ENCODE assay signal across 16 cellular contexts in the genomic region with DNA sequence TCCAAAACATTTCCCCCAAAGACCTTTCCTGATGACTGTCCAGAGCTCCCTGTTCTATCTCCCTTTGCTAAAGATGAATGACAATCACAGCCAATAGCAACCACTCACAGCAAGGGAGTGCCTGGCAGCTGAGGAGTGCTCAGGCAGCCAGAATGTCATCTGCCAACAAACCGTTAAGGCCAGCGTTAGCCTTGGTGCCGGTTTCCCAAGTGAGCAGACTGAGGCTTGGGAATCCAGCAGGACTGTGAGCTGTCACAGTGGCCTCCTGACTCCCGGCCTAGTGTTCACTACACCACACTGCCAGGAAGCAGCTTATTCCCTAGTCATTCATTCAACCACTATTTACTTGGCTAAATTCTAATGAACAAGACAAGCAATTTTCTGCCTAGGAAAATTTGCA. TPM values are rescaled to one million over a fixed set of nuclear protein-coding genes. Genes with fewer than 3 reads are reported as not detected.
DNase-seq lines count a peak whose midpoint lies in the region; ATAC-seq, FAIRE-seq and TF ChIP-seq lines count a peak whose summit lies in the region.
"Had no signal": no experiment of that assay in that cellular context is flagged by ENCODE, and none has a peak within 500 bp of the region (broad histone marks: within the 10 kb centered on the region; RNA-seq: fewer than 3 reads in every experiment).

No MANE protein-coding gene starts in this region.

- H3K4me1 Mint-ChIP-seq in activated naive CD4-positive, alpha-beta T cell treated with anti-CD3 and anti-CD28 coated beads, Interleukin-2, amount 50 U/mL, for 24 hours = peaks cover 77% of the 10 kb centered on the region
- H3K4me1 Mint-ChIP-seq in chondrocyte (ENCODE audit: low read depth) = peaks cover 23% of the 10 kb centered on the region

- DNase-seq in activated naive CD4-positive, alpha-beta T cell treated with anti-CD3 and anti-CD28 coated beads, Interleukin-2, amount 50 U/mL, for 72 hours (ENCODE audit: low spot score in 2 of 2) = no peak
- peak; percentile 90 for DNase-seq in cerebellum (ENCODE audit: low spot score)
- no peak for DNase-seq in HepG2 (ENCODE audit: low spot score)
- no peak for DNase-seq in upper lobe of left lung
- no peak for DNase-seq in chondrocyte (ENCODE audit: low spot score)
- DNase-seq in mammary epithelial cell = no peak
- DNase-seq: ACHN, foreskin melanocyte, MM.1S, NCI-H345, SHP77 had no signal

- H3K79me2 ChIP-seq in HepG2 (ENCODE audit: insufficient read depth, low read length) (no peaks in the 10 kb centered on the region), mammary epithelial cell (ENCODE audit: insufficient read depth, low read length) (peaks cover 95% of the 10 kb centered on the region)

- H3K4me2 ChIP-seq in HepG2 (ENCODE audit: low read depth, low read length) (peak overlapping the region; percentile 44), mammary epithelial cell (ENCODE audit: insufficient read depth, low read depth, low read length) (no peak overlapping the region)

- peaks cover 43% of the 10 kb centered on the region for H3K4me1 ChIP-seq in HepG2 (ENCODE audit: insufficient read depth, low read length)
- peaks cover 29 to 64% (median 45%) of the 10 kb centered on the region in 4 donors for H3K4me1 ChIP-seq in upper lobe of left lung
- H3K4me1 ChIP-seq in mammary epithelial cell (ENCODE audit: insufficient read depth, low read length) = peaks cover 12% of the 10 kb centered on the region

- TF ChIP-seq EP300 in HepG2 (IDR thresholded peaks at IDR 0.05; ENCODE audit: low read depth in 2 of 2, low read length in 2 of 2) (no peak), HepG2 (CRISPR knock-in tag; IDR thresholded peaks at IDR 0.05; ENCODE audit: borderline replicate concordance) (no peak), upper lobe of left lung (IDR thresholded peaks at IDR 0.05) (no peak)

- in situ Hi-C loops in HepG2 (cut with HindIII; ENCODE audit: extremely low pct_ligation_motif_present, low pct_unique_long_range_greater_than_20kb) (no loop called here), mammary epithelial cell (cut with MboI; ENCODE audit: low sequenced_read_pairs in 2 of 2) (no loop called here)

- H3K9me3 Mint-ChIP-seq in activated naive CD4-positive, alpha-beta T cell treated with anti-CD3 and anti-CD28 coated beads, Interleukin-2, amount 50 U/mL, for 24 hours = no peaks in the 10 kb centered on the region
- no peaks in the 10 kb centered on the region for H3K9me3 Mint-ChIP-seq in activated naive CD4-positive, alpha-beta T cell treated with anti-CD3 and anti-CD28 coated beads, Interleukin-2, amount 50 U/mL, for 72 hours
- no peaks in the 10 kb centered on the region for H3K9me3 Mint-ChIP-seq in chondrocyte (ENCODE audit: low read depth)

- H3K27me3 Mint-ChIP-seq in activated naive CD4-positive, alpha-beta T cell treated with anti-CD3 and anti-CD28 coated beads, Interleukin-2, amount 50 U/mL, for 24 hours = no peaks in the 10 kb centered on the region
- H3K27me3 Mint-ChIP-seq in chondrocyte (ENCODE audit: low read depth) = no peaks in the 10 kb centered on the region

- intact Hi-C loops in HepG2 (cut with micrococcal nuclease; ENCODE audit: unreplicated experiment) (no loop called here), mammary epithelial cell (cut with micrococcal nuclease) (no loop called here)

- H3K9ac ChIP-seq in HepG2 (ENCODE audit: insufficient read depth, low read depth, low read length) (no peak overlapping the region), mammary epithelial cell (ENCODE audit: insufficient read depth, low read length) (no peak overlapping the region)

- no peak overlapping the region for H3K4me3 Mint-ChIP-seq in activated naive CD4-positive, alpha-beta T cell treated with anti-CD3 and anti-CD28 coated beads, Interleukin-2, amount 50 U/mL, for 24 hours
- no peak overlapping the region for H3K4me3 Mint-ChIP-seq in chondrocyte (ENCODE audit: unreplicated experiment)

- CTCF ChIA-PET in HepG2 (lab: Yijun Ruan, JAX; ENCODE audit: low intra/inter-chr PET ratio, low total read pairs) = no interaction called here
- CTCF ChIA-PET in mammary epithelial cell (lab: Charles Lee; ENCODE audit: low non-redundant PET) = no interaction called here

- H3K27me3 ChIP-seq in HepG2 (ENCODE audit: control insufficient read depth in 1 of 2, insufficient read depth in 2 of 2, low read length in 2 of 2) (no peaks in the 10 kb centered on the region), upper lobe of left lung (no peaks in the 10 kb centered on the region), mammary epithelial cell (ENCODE audit: insufficient read depth, low read length) (no peaks in the 10 kb centered on the region)

- H3K27ac ChIP-seq in HepG2 (ENCODE audit: extremely low read length, insufficient read depth, low read length) (peak overlapping the region; percentile 8), upper lobe of left lung (peak overlapping the region in 2 of 4 donors; percentile 22 to 31), mammary epithelial cell (ENCODE audit: insufficient read depth, low read depth, low read length) (no peak overlapping the region)
- H3K27ac ChIP-seq: VCaP had no signal

- FAIRE-seq in HepG2 (lab: Jason Lieb, UNC) = no peak

- TF ChIP-seq POLR2A in HepG2 (IDR thresholded peaks at IDR 0.05; ENCODE audit: insufficient read depth in 1 of 2, low read depth in 2 of 2, low read length in 2 of 2) = no peak
- no peak for TF ChIP-seq POLR2A in upper lobe of left lung (IDR thresholded peaks at IDR 0.05)

- H2AFZ ChIP-seq in HepG2 (ENCODE audit: low read length) = no peak overlapping the region
- H2AFZ ChIP-seq in mammary epithelial cell (ENCODE audit: low read depth, low read length) = no peak overlapping the region

- no peak for TF ChIP-seq RAD21 in HepG2 (CRISPR knock-in tag; IDR thresholded peaks at IDR 0.05)

- H3K4me3 ChIP-seq in HepG2 (replicated peaks in 1 of 3; ENCODE audit: insufficient read depth in 1 of 3, low read depth in 2 of 3, low read length in 3 of 3) = peak overlapping the region in 1 of 3 experiments; percentile 25; a peak in 1 of 6 replicates
- no peak overlapping the region for H3K4me3 ChIP-seq in upper lobe of left lung
- no peak overlapping the region for H3K4me3 ChIP-seq in mammary epithelial cell (replicated peaks in 1 of 3; ENCODE audit: insufficient read depth in 1 of 3, low read depth in 2 of 3, low read length in 3 of 3)

- peaks cover 1% of the 10 kb centered on the region for H3K36me3 Mint-ChIP-seq in activated naive CD4-positive, alpha-beta T cell treated with anti-CD3 and anti-CD28 coated beads, Interleukin-2, amount 50 U/mL, for 24 hours
- H3K36me3 Mint-ChIP-seq in activated naive CD4-positive, alpha-beta T cell treated with anti-CD3 and anti-CD28 coated beads, Interleukin-2, amount 50 U/mL, for 72 hours = peaks cover 0 to 12% of the 10 kb centered on the region in 2 donors
- no peaks in the 10 kb centered on the region for H3K36me3 Mint-ChIP-seq in chondrocyte (ENCODE audit: low read depth)

- H3K36me3 ChIP-seq in HepG2 (replicated peaks in 1 of 2; ENCODE audit: control insufficient read depth in 1 of 2, insufficient read depth in 2 of 2, low read length in 2 of 2) (no peaks in the 10 kb centered on the region), upper lobe of left lung (no peaks in the 10 kb centered on the region), mammary epithelial cell (ENCODE audit: insufficient read depth, low read length) (peaks cover 3% of the 10 kb centered on the region)

- H4K20me1 ChIP-seq in HepG2 (ENCODE audit: insufficient read depth, low read length) (no peaks in the 10 kb centered on the region), mammary epithelial cell (ENCODE audit: insufficient read depth, low read length) (no peaks in the 10 kb centered on the region)

- POLR2A ChIA-PET in HepG2 (lab: Yijun Ruan, JAX) = interaction anchor here (1.2 to 4.9 kb wide), 4 partner anchors 11 to 25 kb away, joined by 3 to 65 read pairs (median 12); a partner anchor contains a TSS

- dilution Hi-C loops in mammary epithelial cell (cut with HindIII; ENCODE audit: low sequenced_read_pairs) = no loop called here

- BruUV-seq in HepG2 (replicated peaks; lab: Mats Ljungman, UMichigan) (no TSS peak), mammary epithelial cell (replicated peaks; lab: Mats Ljungman, UMichigan) (no TSS peak)

- TF ChIP-seq CTCF in HepG2 (CRISPR knock-in tag; IDR thresholded peaks at IDR 0.05) (no peak), upper lobe of left lung (IDR thresholded peaks at IDR 0.05) (no peak), chondrocyte (IDR thresholded peaks at IDR 0.05) (no peak), mammary epithelial cell (conservative IDR thresholded peaks at IDR 0.05 in 1 of 2, IDR thresholded peaks at IDR 0.05 in 1 of 2; ENCODE audit: extremely low read depth in 1 of 2, insufficient read depth in 1 of 2, low read depth in 1 of 2, low read length in 2 of 2) (no peak)

- 13% methylated on average over 4 of the region's 4 CpGs for WGBS in HepG2 (ENCODE audit: low lambda C conversion rate)
- 60 to 80% methylated on average over 4 of the region's 4 CpGs for WGBS in upper lobe of left lung, 2 donors
- WGBS in mammary epithelial cell (ENCODE audit: low coverage, missing lambda C conversion rate) = 93% methylated on average over 4 of the region's 4 CpGs

- H3K27ac Mint-ChIP-seq in activated naive CD4-positive, alpha-beta T cell treated with anti-CD3 and anti-CD28 coated beads, Interleukin-2, amount 50 U/mL, for 24 hours = peak overlapping the region; percentile 23
- H3K27ac Mint-ChIP-seq in activated naive CD4-positive, alpha-beta T cell treated with anti-CD3 and anti-CD28 coated beads, Interleukin-2, amount 50 U/mL, for 72 hours = peak overlapping the region in 1 of 2 donors; percentile 60
- no peak overlapping the region for H3K27ac Mint-ChIP-seq in chondrocyte (ENCODE audit: unreplicated experiment)

- ATAC-seq in activated naive CD4-positive, alpha-beta T cell treated with anti-CD3 and anti-CD28 coated beads, Interleukin-2, amount 50 U/mL, for 72 hours = no peak
- ATAC-seq in HepG2 (peak; percentile 14; the same call in 2 of the 3 replicates), upper lobe of left lung (ENCODE audit: low FRiP score in 2 of 2) (peak; percentile 5 to 19), GM18873 (IDR thresholded peaks at IDR 0.05; ENCODE audit: low FRiP score, unreplicated experiment) (no peak)

- H3K9me3 ChIP-seq in HepG2 (ENCODE audit: low read length) = no peaks in the 10 kb centered on the region
- H3K9me3 ChIP-seq in upper lobe of left lung = no peaks in the 10 kb centered on the region
- H3K9me3 ChIP-seq in mammary epithelial cell (replicated peaks; ENCODE audit: insufficient read depth, low read length) = no peaks in the 10 kb centered on the region

RNA-seq across cellular contexts. Expression of a gene that starts 24.7 kb away (rescaled TPM):
- 10 to 100 TPM; 42.9 to 92.2 TPM for total RNA-seq in activated naive CD4-positive, alpha-beta T cell treated with anti-CD3 and anti-CD28 coated beads, Interleukin-2, amount 50 U/mL, for 72 hours
- total RNA-seq in cerebellum (19.1 TPM), HepG2 (2016; rRNA removed; fragmentation: Illumina TruSeq; extraction: Trizol) (6.2 and 7.2 TPM in 2 replicates), upper lobe of left lung (100 to 1,000 TPM in 2 of 6 donors, 10 to 100 TPM in 4; 50.6 to 170 (median 60.5) TPM), chondrocyte (32.9 to 52.7 TPM (median 45.9 TPM) in 3 replicates), mammary epithelial cell (10 to 100 TPM; 50.8 to 65.0 TPM)
- 2.5 and 3.0 TPM in 2 replicates for total RNA-seq in HepG2 (2016; cell fraction: cytosol; rRNA removed; fragmentation: Illumina TruSeq; extraction: Trizol; ENCODE audit: low read depth)
- 4.8 and 6.1 TPM in 2 replicates for total RNA-seq in HepG2 (2016; cell fraction: insoluble cytoplasmic fraction; rRNA removed; fragmentation: Illumina TruSeq; extraction: Trizol)
- 3.2 and 4.9 TPM in 2 replicates for total RNA-seq in HepG2 (2016; cell fraction: membrane; rRNA removed; fragmentation: Illumina TruSeq; extraction: Trizol)
- 5.9 and 8.3 TPM in 2 replicates for total RNA-seq in HepG2 (2016; cell fraction: nucleus; rRNA removed; fragmentation: Illumina TruSeq; extraction: Trizol)
- polyA plus RNA-seq in HepG2 (2011; rRNA removed) (7.0 and 7.8 TPM in 2 replicates), mammary epithelial cell (18.8 TPM)
- 3.7 and 4.6 TPM in 2 replicates for polyA plus RNA-seq in HepG2 (2011; cell fraction: cytosol; rRNA removed)
- polyA plus RNA-seq in HepG2 (2011; cell fraction: nucleus; rRNA removed) = 14.1 and 17.0 TPM in 2 replicates
- 7.2 and 8.7 TPM in 2 replicates for polyA plus RNA-seq in HepG2 (2012)
- polyA plus RNA-seq in HepG2 (2016; cell fraction: cytosol; fragmentation: Illumina TruSeq; extraction: Trizol; ENCODE audit: low read depth) = 1.5 and 2.9 TPM in 2 replicates
- 3.6 and 4.4 TPM in 2 replicates for polyA plus RNA-seq in HepG2 (2016; cell fraction: insoluble cytoplasmic fraction; fragmentation: Illumina TruSeq; extraction: Trizol; ENCODE audit: low read depth)
- 2.6 and 3.6 TPM in 2 replicates for polyA plus RNA-seq in HepG2 (2016; cell fraction: membrane; fragmentation: Illumina TruSeq; extraction: Trizol; ENCODE audit: low read depth)
- polyA plus RNA-seq in HepG2 (2016; cell fraction: nucleus; fragmentation: Illumina TruSeq; extraction: Trizol; ENCODE audit: insufficient read depth, low read depth) = 8.3 and 9.7 TPM in 2 replicates
- polyA minus RNA-seq in HepG2 (2011; rRNA and poly(A)+ RNA removed; ENCODE audit: low replicate concordance) = 22.6 and 29.6 TPM in 2 replicates
- 6.8 and 10.3 TPM in 2 replicates for polyA minus RNA-seq in HepG2 (2011; cell fraction: cytosol; rRNA and poly(A)+ RNA removed)
- 17.4 and 22.1 TPM in 2 replicates for polyA minus RNA-seq in HepG2 (2011; cell fraction: nucleus; rRNA and poly(A)+ RNA removed)
- polyA minus RNA-seq in mammary epithelial cell = 65.2 TPM

RNA-seq across cellular contexts. Expression of a gene that starts 30.6 kb away (rescaled TPM):
- total RNA-seq in activated naive CD4-positive, alpha-beta T cell treated with anti-CD3 and anti-CD28 coated beads, Interleukin-2, amount 50 U/mL, for 72 hours = not detected
- total RNA-seq in cerebellum = not detected
- total RNA-seq in HepG2 (2016; rRNA removed; fragmentation: Illumina TruSeq; extraction: Trizol) = not detected in 2 replicates
- total RNA-seq in HepG2 (2016; cell fraction: cytosol; rRNA removed; fragmentation: Illumina TruSeq; extraction: Trizol; ENCODE audit: low read depth) = not detected in 2 replicates
- not detected in 2 replicates for total RNA-seq in HepG2 (2016; cell fraction: insoluble cytoplasmic fraction; rRNA removed; fragmentation: Illumina TruSeq; extraction: Trizol)
- not detected in 2 replicates for total RNA-seq in HepG2 (2016; cell fraction: membrane; rRNA removed; fragmentation: Illumina TruSeq; extraction: Trizol)
- not detected in 2 replicates for total RNA-seq in HepG2 (2016; cell fraction: nucleus; rRNA removed; fragmentation: Illumina TruSeq; extraction: Trizol)
- not detected in 2 replicates for polyA plus RNA-seq in HepG2 (2011; rRNA removed)
- not detected in 2 replicates for polyA plus RNA-seq in HepG2 (2011; cell fraction: cytosol; rRNA removed)
- not detected in 2 replicates for polyA plus RNA-seq in HepG2 (2011; cell fraction: nucleus; rRNA removed)
- not detected in 2 replicates for polyA plus RNA-seq in HepG2 (2012)
- polyA plus RNA-seq in HepG2 (2016; cell fraction: cytosol; fragmentation: Illumina TruSeq; extraction: Trizol; ENCODE audit: low read depth) = not detected in 2 replicates
- polyA plus RNA-seq in HepG2 (2016; cell fraction: insoluble cytoplasmic fraction; fragmentation: Illumina TruSeq; extraction: Trizol; ENCODE audit: low read depth) = not detected in 2 replicates
- not detected in 2 replicates for polyA plus RNA-seq in HepG2 (2016; cell fraction: membrane; fragmentation: Illumina TruSeq; extraction: Trizol; ENCODE audit: low read depth)
- polyA plus RNA-seq in HepG2 (2016; cell fraction: nucleus; fragmentation: Illumina TruSeq; extraction: Trizol; ENCODE audit: insufficient read depth, low read depth) = not detected in 2 replicates
- not detected in 2 replicates for polyA minus RNA-seq in HepG2 (2011; rRNA and poly(A)+ RNA removed; ENCODE audit: low replicate concordance)
- polyA minus RNA-seq in HepG2 (2011; cell fraction: cytosol; rRNA and poly(A)+ RNA removed) = not detected in 2 replicates
- not detected in 2 replicates for polyA minus RNA-seq in HepG2 (2011; cell fraction: nucleus; rRNA and poly(A)+ RNA removed)
- not detected for total RNA-seq in upper lobe of left lung
- not detected in 3 replicates for total RNA-seq in chondrocyte
- total RNA-seq in mammary epithelial cell = not detected
- polyA plus RNA-seq in mammary epithelial cell = not detected
- not detected for polyA minus RNA-seq in mammary epithelial cell
- total RNA-seq: lung microvascular endothelial cell had no signal
- polyA plus RNA-seq: thymus had no signal

Comparison
In these comparisons a context has a peak if more than half of its experiments do, and no peak if none do; other contexts are left out.
1. ATAC-seq: peak in HepG2 (single experiment) and upper lobe of left lung (2 of 2); none in activated naive CD4-positive, alpha-beta T cell treated with anti-CD3 and anti-CD28 coated beads, Interleukin-2, amount 50 U/mL, for 72 hours (0 of 2) and GM18873 (single experiment).